Comparison of ENCODE assay signal across 1 cellular context in genomic region chr7:139741813-139742344, GRCh38.
TF ChIP-seq lines count a peak whose summit lies in the region.

No MANE protein-coding gene starts in this region.

TF ChIP-seq in HepG2, 621 proteins besides CTCF, POLR2A, EP300 and RAD21:
- TF ChIP-seq ZNF3 (CRISPR knock-in tag; IDR thresholded peaks at IDR 0.05), result no peak
- TF ChIP-seq RBM22 (optimal IDR thresholded peaks at IDR 0.05; ENCODE audit: low read length), result peak; percentile 67
